In genomic region chr1:151147132-151147503, GRCh38 we compare ENCODE assay signal across 6 cellular contexts. TPM values are rescaled to one million over a fixed set of nuclear protein-coding genes. Genes with fewer than 3 reads are reported as not detected.
DNase-seq lines count a peak whose midpoint lies in the region; ATAC-seq and TF ChIP-seq lines count a peak whose summit lies in the region.

No MANE protein-coding gene starts in this region.

- peak overlapping the region; percentile 81 to 84 for H3K27ac Mint-ChIP-seq in effector memory CD8-positive, alpha-beta T cell

- peaks cover 7 to 13% of the 10 kb centered on the region in 2 donors for H3K4me1 Mint-ChIP-seq in effector memory CD8-positive, alpha-beta T cell (ENCODE audit: low read depth in 2 of 2)

- ATAC-seq in effector memory CD8-positive, alpha-beta T cell (replicated peaks), result no peak

- H3K4me3 Mint-ChIP-seq in effector memory CD8-positive, alpha-beta T cell, result peak overlapping the region; percentile 83 to 88

- H3K4me3 ChIP-seq in NB4 (ENCODE audit: low read depth, low read length), result peak overlapping the region; percentile 61
- H3K4me3 ChIP-seq in retinal pigment epithelial cell (ENCODE audit: low read length), result peak overlapping the region; percentile 71

- no peak for TF ChIP-seq POLR2A in NB4 (IDR thresholded peaks at IDR 0.05; ENCODE audit: extremely low read depth, insufficient read length)

- TF ChIP-seq CTCF in NB4 (IDR thresholded peaks at IDR 0.05; ENCODE audit: low read depth, low read length) (no peak), retinal pigment epithelial cell (conservative IDR thresholded peaks at IDR 0.05; ENCODE audit: low read depth, low read length) (no peak)

- H3K36me3 Mint-ChIP-seq in effector memory CD8-positive, alpha-beta T cell (ENCODE audit: insufficient read depth), result no peaks in the 10 kb centered on the region

- DNase-seq in NB4 (ENCODE audit: low read depth), result no peak
- no peak for DNase-seq in effector memory CD8-positive, alpha-beta T cell
- no peak for DNase-seq in retinal pigment epithelial cell (ENCODE audit: low read depth)
- no peak for DNase-seq in NCI-H526 treated with DMSO at 0.1 percent for 48 hours (lab: John Stamatoyannopoulos, UW)
- DNase-seq in AG08395 (ENCODE audit: low spot score), result no peak
- no peak for DNase-seq in occipital lobe (lab: John Stamatoyannopoulos, UW)

- peaks cover 0 to 6% of the 10 kb centered on the region in 2 donors for H3K27me3 Mint-ChIP-seq in effector memory CD8-positive, alpha-beta T cell

- H3K9me3 Mint-ChIP-seq in effector memory CD8-positive, alpha-beta T cell, result no peaks in the 10 kb centered on the region

RNA-seq across cellular contexts. Expression of gene SEMA6C, which starts 0.7 kb away (rescaled TPM):
- total RNA-seq in occipital lobe, result 18.6 TPM

RNA-seq across cellular contexts. Expression of gene TNFAIP8L2, which starts 9.3 kb away (rescaled TPM):
- 0.78 TPM for total RNA-seq in occipital lobe

RNA-seq across cellular contexts. Expression of gene LYSMD1, which starts 18.6 kb away (rescaled TPM):
- 16.4 TPM for total RNA-seq in occipital lobe

RNA-seq across cellular contexts. Expression of gene SCNM1, which starts 18.8 kb away (rescaled TPM):
- 35.6 TPM for total RNA-seq in occipital lobe

RNA-seq across cellular contexts. Expression of gene TMOD4, which starts 28.7 kb away (rescaled TPM):
- total RNA-seq in occipital lobe, result not detected
